In the genomic region with DNA sequence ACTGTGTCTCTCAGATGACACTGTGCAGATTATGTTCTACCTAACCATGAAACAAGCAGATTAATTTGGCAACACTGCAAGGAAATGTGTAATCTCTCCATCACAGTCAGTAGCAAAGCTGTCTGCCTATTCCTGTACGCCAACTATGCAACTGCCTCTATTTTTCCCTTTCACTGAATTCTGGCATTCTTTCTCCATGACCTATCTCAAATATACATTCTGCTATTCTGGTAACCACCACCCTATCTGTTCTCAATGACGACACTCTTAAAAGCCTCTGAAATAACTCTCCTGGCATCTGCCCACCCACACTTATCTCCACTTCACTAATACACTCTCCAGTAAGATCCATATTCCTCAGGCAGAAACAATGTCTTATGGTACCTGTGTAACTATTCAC, we compare ENCODE assay signal across 24 cellular contexts.
A peak's percentile ranks its signal among the peaks of the same experiment; 100 is the strongest.
DNase-seq lines count a peak whose midpoint lies in the region; ATAC-seq and TF ChIP-seq lines count a peak whose summit lies in the region.
"Had no signal": no experiment of that assay in that cellular context is flagged by ENCODE, and none has a peak within 500 bp of the region (broad histone marks: within the 10 kb centered on the region; RNA-seq: fewer than 3 reads in every experiment).

No MANE protein-coding gene starts in this region.

- H3K4me3 ChIP-seq in astrocyte of the spinal cord (ENCODE audit: low read depth, low read length), result no peak overlapping the region
- H3K4me3 ChIP-seq: left ventricle myocardium inferior, mucosa of descending colon, SJCRH30, skin epidermis, thyroid gland had no signal

- ATAC-seq in HG03432 (IDR thresholded peaks at IDR 0.05; ENCODE audit: unreplicated experiment), result no peak
- ATAC-seq: mucosa of descending colon, T-helper 17 cell had no signal

- peak; percentile 2 for DNase-seq in ELR (ENCODE audit: low read depth)
- peak; percentile 73 for DNase-seq in NCI-H226
- DNase-seq in astrocyte of the spinal cord (ENCODE audit: low read depth, low spot score), result peak; percentile 3
- peak; percentile 57 for DNase-seq in non-pigmented ciliary epithelial cell (ENCODE audit: low read depth)
- DNase-seq in T-helper 2 cell, result no peak
- no peak for DNase-seq in activated naive CD4-positive, alpha-beta T cell (lab: John Stamatoyannopoulos, UW)
- DNase-seq: activated CD4-positive, alpha-beta memory T cell treated with anti-CD3 and anti-CD28 coated beads for 36 hours; activated naive CD4-positive, alpha-beta T cell treated with Interleukin-2 at 50 U/mL for 16 hours; DND-41; endodermal cell; H7; head of caudate nucleus; Kasumi-1; left ventricle myocardium inferior; mucosa of descending colon; NCI-H1048; NCI-H2081 treated with DMSO at 0.1 percent for 48 hours; NCI-H774; SJCRH30; stimulated activated naive CD4-positive, alpha-beta T cell; T-helper 17 cell; thyroid gland had no signal

- in situ Hi-C loops in astrocyte of the spinal cord (cut with HindIII; ENCODE audit: low sequenced_read_pairs), result no loop called here

- no peak for TF ChIP-seq CTCF in astrocyte of the spinal cord (IDR thresholded peaks at IDR 0.05; ENCODE audit: low read depth, low read length)

Comparison
In these comparisons a context has a peak if more than half of its experiments do, and no peak if none do; other contexts are left out.
1. DNase-seq: peak in ELR (single experiment), NCI-H226 (single experiment), astrocyte of the spinal cord (single experiment) and non-pigmented ciliary epithelial cell (single experiment); none in T-helper 2 cell (0 of 5) and activated naive CD4-positive, alpha-beta T cell (0 of 4).